In the genomic region with DNA sequence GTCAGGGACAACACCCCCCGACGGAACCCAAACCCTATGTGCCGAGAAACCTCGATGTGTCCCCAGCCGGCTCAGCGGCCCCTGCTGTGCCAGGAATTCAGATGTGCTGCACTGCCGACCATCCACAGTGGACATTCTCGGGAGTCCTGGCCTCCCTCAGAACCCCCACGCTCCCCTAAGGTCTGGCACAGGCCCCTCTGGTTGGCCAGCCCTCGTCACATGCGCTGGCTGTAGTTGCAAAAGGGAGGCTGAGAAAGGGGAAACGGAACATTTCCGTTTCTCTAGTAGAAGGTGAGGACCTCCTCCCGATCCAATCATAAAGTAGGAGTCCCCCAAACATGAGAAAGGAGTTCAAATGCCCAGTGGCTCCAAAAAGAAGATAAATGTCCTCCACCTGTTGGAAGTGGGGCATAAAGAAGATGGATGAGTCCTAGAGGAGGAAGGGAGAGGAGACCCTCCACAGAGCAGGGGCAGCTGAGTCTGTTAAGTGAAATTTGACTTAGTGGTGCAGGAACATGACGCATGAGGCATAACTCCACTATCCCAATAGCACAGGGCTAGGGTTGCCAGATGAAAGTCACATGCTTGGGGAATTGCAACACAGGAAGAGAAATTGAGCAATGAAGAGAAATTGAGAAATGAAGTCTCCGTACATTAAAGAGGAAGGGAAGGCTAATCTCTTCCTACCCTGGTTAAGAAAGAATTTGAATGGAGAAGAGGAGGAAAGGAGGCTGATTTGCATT, we compare ENCODE assay signal across 2 cellular contexts.
TF ChIP-seq lines count a peak whose summit lies in the region.

No MANE protein-coding gene starts in this region.

TF ChIP-seq in SK-N-SH treated with all-trans-retinoic acid at 6 μM for 48 hours, 23 proteins besides CTCF, POLR2A, EP300 and RAD21 (continued from another document):
- TF ChIP-seq, protein P1, sequence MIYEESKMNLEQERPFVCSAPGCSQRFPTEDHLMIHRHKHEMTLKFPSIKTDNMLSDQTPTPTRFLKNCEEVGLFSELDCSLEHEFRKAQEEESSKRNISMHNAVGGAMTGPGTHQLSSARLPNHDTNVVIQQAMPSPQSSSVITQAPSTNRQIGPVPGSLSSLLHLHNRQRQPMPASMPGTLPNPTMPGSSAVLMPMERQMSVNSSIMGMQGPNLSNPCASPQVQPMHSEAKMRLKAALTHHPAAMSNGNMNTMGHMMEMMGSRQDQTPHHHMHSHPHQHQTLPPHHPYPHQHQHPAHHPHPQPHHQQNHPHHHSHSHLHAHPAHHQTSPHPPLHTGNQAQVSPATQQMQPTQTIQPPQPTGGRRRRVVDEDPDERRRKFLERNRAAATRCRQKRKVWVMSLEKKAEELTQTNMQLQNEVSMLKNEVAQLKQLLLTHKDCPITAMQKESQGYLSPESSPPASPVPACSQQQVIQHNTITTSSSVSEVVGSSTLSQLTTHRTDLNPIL (CRISPR knock-in tag; IDR thresholded peaks at IDR 0.05; ENCODE audit: low read depth), result no peak
- TF ChIP-seq OSR1 (CRISPR knock-in tag; IDR thresholded peaks at IDR 0.05) (no peak), ZFP30 (CRISPR knock-in tag; IDR thresholded peaks at IDR 0.05) (no peak), RARB (CRISPR knock-in tag; IDR thresholded peaks at IDR 0.05) (no peak), ISL1 (CRISPR knock-in tag; IDR thresholded peaks at IDR 0.05) (no peak), ZNF8 (CRISPR knock-in tag; IDR thresholded peaks at IDR 0.05) (no peak)
- TF ChIP-seq, protein P2, sequence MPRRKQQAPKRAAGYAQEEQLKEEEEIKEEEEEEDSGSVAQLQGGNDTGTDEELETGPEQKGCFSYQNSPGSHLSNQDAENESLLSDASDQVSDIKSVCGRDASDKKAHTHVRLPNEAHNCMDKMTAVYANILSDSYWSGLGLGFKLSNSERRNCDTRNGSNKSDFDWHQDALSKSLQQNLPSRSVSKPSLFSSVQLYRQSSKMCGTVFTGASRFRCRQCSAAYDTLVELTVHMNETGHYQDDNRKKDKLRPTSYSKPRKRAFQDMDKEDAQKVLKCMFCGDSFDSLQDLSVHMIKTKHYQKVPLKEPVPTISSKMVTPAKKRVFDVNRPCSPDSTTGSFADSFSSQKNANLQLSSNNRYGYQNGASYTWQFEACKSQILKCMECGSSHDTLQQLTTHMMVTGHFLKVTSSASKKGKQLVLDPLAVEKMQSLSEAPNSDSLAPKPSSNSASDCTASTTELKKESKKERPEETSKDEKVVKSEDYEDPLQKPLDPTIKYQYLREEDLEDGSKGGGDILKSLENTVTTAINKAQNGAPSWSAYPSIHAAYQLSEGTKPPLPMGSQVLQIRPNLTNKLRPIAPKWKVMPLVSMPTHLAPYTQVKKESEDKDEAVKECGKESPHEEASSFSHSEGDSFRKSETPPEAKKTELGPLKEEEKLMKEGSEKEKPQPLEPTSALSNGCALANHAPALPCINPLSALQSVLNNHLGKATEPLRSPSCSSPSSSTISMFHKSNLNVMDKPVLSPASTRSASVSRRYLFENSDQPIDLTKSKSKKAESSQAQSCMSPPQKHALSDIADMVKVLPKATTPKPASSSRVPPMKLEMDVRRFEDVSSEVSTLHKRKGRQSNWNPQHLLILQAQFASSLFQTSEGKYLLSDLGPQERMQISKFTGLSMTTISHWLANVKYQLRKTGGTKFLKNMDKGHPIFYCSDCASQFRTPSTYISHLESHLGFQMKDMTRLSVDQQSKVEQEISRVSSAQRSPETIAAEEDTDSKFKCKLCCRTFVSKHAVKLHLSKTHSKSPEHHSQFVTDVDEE (CRISPR knock-in tag; IDR thresholded peaks at IDR 0.05), result no peak

TF ChIP-seq in SK-N-SH, 30 proteins besides CTCF, POLR2A, EP300 and RAD21 (continued from another document):
- TF ChIP-seq, protein P3, sequence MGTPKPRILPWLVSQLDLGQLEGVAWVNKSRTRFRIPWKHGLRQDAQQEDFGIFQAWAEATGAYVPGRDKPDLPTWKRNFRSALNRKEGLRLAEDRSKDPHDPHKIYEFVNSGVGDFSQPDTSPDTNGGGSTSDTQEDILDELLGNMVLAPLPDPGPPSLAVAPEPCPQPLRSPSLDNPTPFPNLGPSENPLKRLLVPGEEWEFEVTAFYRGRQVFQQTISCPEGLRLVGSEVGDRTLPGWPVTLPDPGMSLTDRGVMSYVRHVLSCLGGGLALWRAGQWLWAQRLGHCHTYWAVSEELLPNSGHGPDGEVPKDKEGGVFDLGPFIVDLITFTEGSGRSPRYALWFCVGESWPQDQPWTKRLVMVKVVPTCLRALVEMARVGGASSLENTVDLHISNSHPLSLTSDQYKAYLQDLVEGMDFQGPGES (IDR thresholded peaks at IDR 0.05; ENCODE audit: low read depth, low read length), result no peak
- TF ChIP-seq FOXJ3 (CRISPR knock-in tag; IDR thresholded peaks at IDR 0.05) (no peak), FOSL2 (IDR thresholded peaks at IDR 0.05; ENCODE audit: borderline replicate concordance, low read depth) (no peak), MXI1 (IDR thresholded peaks at IDR 0.05; ENCODE audit: low read depth, low read length) (no peak), YY1 (IDR thresholded peaks at IDR 0.05; ENCODE audit: low read depth) (no peak), RXRA (IDR thresholded peaks at IDR 0.05; ENCODE audit: borderline replicate concordance, low read depth) (no peak), TEAD4 (IDR thresholded peaks at IDR 0.05; ENCODE audit: borderline replicate concordance, insufficient read depth) (no peak), TCF12 (IDR thresholded peaks at IDR 0.05) (no peak), POLR2AphosphoS5 (IDR thresholded peaks at IDR 0.05; ENCODE audit: low read depth, low read length) (no peak), GABPA (IDR thresholded peaks at IDR 0.05; ENCODE audit: low read depth) (no peak), FOXM1 (IDR thresholded peaks at IDR 0.05; ENCODE audit: low read depth) (no peak), CHD2 (IDR thresholded peaks at IDR 0.05; ENCODE audit: low read length, partially characterized antibody) (no peak), MEF2A (IDR thresholded peaks at IDR 0.05; ENCODE audit: borderline replicate concordance, low read depth) (no peak)
- TF ChIP-seq, protein P4, sequence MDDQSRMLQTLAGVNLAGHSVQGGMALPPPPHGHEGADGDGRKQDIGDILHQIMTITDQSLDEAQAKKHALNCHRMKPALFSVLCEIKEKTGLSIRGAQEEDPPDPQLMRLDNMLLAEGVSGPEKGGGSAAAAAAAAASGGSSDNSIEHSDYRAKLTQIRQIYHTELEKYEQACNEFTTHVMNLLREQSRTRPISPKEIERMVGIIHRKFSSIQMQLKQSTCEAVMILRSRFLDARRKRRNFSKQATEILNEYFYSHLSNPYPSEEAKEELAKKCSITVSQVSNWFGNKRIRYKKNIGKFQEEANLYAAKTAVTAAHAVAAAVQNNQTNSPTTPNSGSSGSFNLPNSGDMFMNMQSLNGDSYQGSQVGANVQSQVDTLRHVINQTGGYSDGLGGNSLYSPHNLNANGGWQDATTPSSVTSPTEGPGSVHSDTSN (IDR thresholded peaks at IDR 0.05), result no peak
- TF ChIP-seq, protein P5, sequence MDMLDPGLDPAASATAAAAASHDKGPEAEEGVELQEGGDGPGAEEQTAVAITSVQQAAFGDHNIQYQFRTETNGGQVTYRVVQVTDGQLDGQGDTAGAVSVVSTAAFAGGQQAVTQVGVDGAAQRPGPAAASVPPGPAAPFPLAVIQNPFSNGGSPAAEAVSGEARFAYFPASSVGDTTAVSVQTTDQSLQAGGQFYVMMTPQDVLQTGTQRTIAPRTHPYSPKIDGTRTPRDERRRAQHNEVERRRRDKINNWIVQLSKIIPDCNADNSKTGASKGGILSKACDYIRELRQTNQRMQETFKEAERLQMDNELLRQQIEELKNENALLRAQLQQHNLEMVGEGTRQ (IDR thresholded peaks at IDR 0.05; ENCODE audit: borderline replicate concordance, low read depth, low read length), result no peak
- TF ChIP-seq, protein P6, sequence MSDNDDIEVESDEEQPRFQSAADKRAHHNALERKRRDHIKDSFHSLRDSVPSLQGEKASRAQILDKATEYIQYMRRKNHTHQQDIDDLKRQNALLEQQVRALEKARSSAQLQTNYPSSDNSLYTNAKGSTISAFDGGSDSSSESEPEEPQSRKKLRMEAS (IDR thresholded peaks at IDR 0.05; ENCODE audit: low read depth), result no peak
